11 cellular contexts compared by ENCODE assay signal in genomic region chr3:107999215-107999775, GRCh38.
DNase-seq lines count a peak whose midpoint lies in the region; ATAC-seq and TF ChIP-seq lines count a peak whose summit lies in the region.
"Had no signal": no experiment of that assay in that cellular context is flagged by ENCODE, and none has a peak within 500 bp of the region (broad histone marks: within the 10 kb centered on the region; RNA-seq: fewer than 3 reads in every experiment).

No MANE protein-coding gene starts in this region.

- TF ChIP-seq RAD21 in Ishikawa (IDR thresholded peaks at IDR 0.05; ENCODE audit: low read depth) = no peak

- peak; percentile 42 for DNase-seq in AG08395 (ENCODE audit: low spot score)
- peak; percentile 84 for DNase-seq in astrocyte of the hippocampus (ENCODE audit: low read depth, low spot score)
- peak; percentile 76 for DNase-seq in islet precursor cell
- DNase-seq in NCI-H1436 treated with DMSO at 0.1 percent for 48 hours (lab: John Stamatoyannopoulos, UW) = no peak
- no peak for DNase-seq in GM19240 (ENCODE audit: insufficient read length, low spot score)
- no peak for DNase-seq in Right ventricle myocardium superior
- DNase-seq: activated T-cell treated with anti-CD3 and anti-CD28 coated beads, Interleukin-2, amount 50 U/mL, for 48 hours; MM.1S; transverse colon had no signal

- intact Hi-C loops in Right ventricle myocardium superior (cut with DNase I) = no loop called here

- no peak for TF ChIP-seq EP300 in Ishikawa (IDR thresholded peaks at IDR 0.05; ENCODE audit: borderline replicate concordance)

- ATAC-seq in GM18867 (IDR thresholded peaks at IDR 0.05; ENCODE audit: unreplicated experiment) (no peak), Right ventricle myocardium superior (ENCODE audit: poor library complexity) (no peak)

TF ChIP-seq in Ishikawa, 13 proteins besides CTCF, POLR2A, EP300 and RAD21:
- TF ChIP-seq TEAD4 (IDR thresholded peaks at IDR 0.05) (peak; percentile 40; the same call in 1 of the 2 replicates), EGR1 (IDR thresholded peaks at IDR 0.05) (no peak), TAF1 (IDR thresholded peaks at IDR 0.05; ENCODE audit: low read depth) (no peak)

Comparison
In these comparisons a context has a peak if more than half of its experiments do, and no peak if none do; other contexts are left out.
1. DNase-seq: peak in AG08395 (single experiment), astrocyte of the hippocampus (single experiment) and islet precursor cell (single experiment); none in NCI-H1436 treated with DMSO at 0.1 percent for 48 hours (single experiment), GM19240 (single experiment) and Right ventricle myocardium superior (single experiment).